17 cellular contexts compared by ENCODE assay signal in genomic region chr16:58467915-58468314, GRCh38. TPM values are rescaled to one million over a fixed set of nuclear protein-coding genes. Genes with fewer than 3 reads are reported as not detected.
DNase-seq lines count a peak whose midpoint lies in the region; ATAC-seq and TF ChIP-seq lines count a peak whose summit lies in the region.
"Had no signal": no experiment of that assay in that cellular context is flagged by ENCODE, and none has a peak within 500 bp of the region (broad histone marks: within the 10 kb centered on the region; RNA-seq: fewer than 3 reads in every experiment).

No MANE protein-coding gene starts in this region.

- H3K4me3 ChIP-seq in heart left ventricle (peak overlapping the region in 6 of 12 donors; percentile 5 to 95 (median 45)), BE2C (ENCODE audit: low read depth, low read length) (no peak overlapping the region), IMR-90 (ENCODE audit: insufficient read depth, low read depth, low read length) (no peak overlapping the region)
- H3K4me3 ChIP-seq: BLaER1 treated with 17β-estradiol and CSF1 and Interleukin-3, amounts not matched to agents 10 nM and 100 nM; HAP-1 had no signal

- CTCF ChIA-PET in IMR-90 (lab: Yijun Ruan, JAX), result no interaction called here

- H3K9ac ChIP-seq in IMR-90 (ENCODE audit: low read depth, low read length), result no peak overlapping the region
- H3K9ac ChIP-seq: BLaER1 treated with 17β-estradiol and CSF1 and Interleukin-3, amounts not matched to agents 10 nM and 100 nM had no signal

- TF ChIP-seq CTCF in heart left ventricle (IDR thresholded peaks at IDR 0.05) (no peak), BE2C (IDR thresholded peaks at IDR 0.05; ENCODE audit: low read depth, low read length) (no peak), IMR-90 (conservative IDR thresholded peaks at IDR 0.05; ENCODE audit: low read depth, low read length) (no peak)

- POLR2A ChIA-PET in IMR-90 (lab: Charles Lee; ENCODE audit: unreplicated experiment), result no interaction called here

- H3K4me1 ChIP-seq in heart left ventricle (peaks cover 9 to 80% (median 42%) of the 10 kb centered on the region in 12 donors), BE2C (no peaks in the 10 kb centered on the region), IMR-90 (ENCODE audit: control insufficient read depth, insufficient read depth, low read length) (no peaks in the 10 kb centered on the region)
- H3K4me1 ChIP-seq: HAP-1 had no signal

- H4K91ac ChIP-seq in IMR-90 (ENCODE audit: insufficient read depth, low read depth, low read length), result no peak overlapping the region

- H3K27me3 ChIP-seq in heart left ventricle (peaks cover 0 to 48% (median 0%) of the 10 kb centered on the region in 9 donors), BE2C (peaks cover 27% of the 10 kb centered on the region), IMR-90 (ENCODE audit: control insufficient read depth, insufficient read depth, low read length) (peaks cover 71% of the 10 kb centered on the region)

- dilution Hi-C loops in IMR-90 (cut with HindIII; ENCODE audit: low sequenced_read_pairs, unreplicated experiment), result no loop called here

- TF ChIP-seq POLR2A in heart left ventricle (IDR thresholded peaks at IDR 0.05) (no peak), IMR-90 (IDR thresholded peaks at IDR 0.05; ENCODE audit: low read depth, low read length) (no peak)

- no peak overlapping the region for H3K18ac ChIP-seq in IMR-90 (ENCODE audit: low read depth, low read length)

- H4K5ac ChIP-seq in IMR-90 (ENCODE audit: low read depth, low read length), result no peak overlapping the region

- H2BK20ac ChIP-seq in IMR-90 (ENCODE audit: low read depth, low read length), result no peak overlapping the region

- in situ Hi-C loops in IMR-90 (cut with MboI; ENCODE audit: low sequenced_read_pairs), result no loop called here

- H3K14ac ChIP-seq in IMR-90 (replicated peaks; ENCODE audit: low read depth, low read length), result no peak overlapping the region

- H4K8ac ChIP-seq in IMR-90 (ENCODE audit: low read depth in 2 of 2, low read length in 2 of 2), result no peak overlapping the region

- H3K36me3 ChIP-seq in heart left ventricle (no peaks in the 10 kb centered on the region), BE2C (no peaks in the 10 kb centered on the region), IMR-90 (ENCODE audit: control insufficient read depth, insufficient read depth, low read length) (no peaks in the 10 kb centered on the region)
- H3K36me3 ChIP-seq: BLaER1 treated with 17β-estradiol and CSF1 and Interleukin-3, amounts not matched to agents 10 nM and 100 nM; HAP-1 had no signal

- intact Hi-C loops in heart left ventricle (cut with DNase I) (loop anchor here in 2 of 10 donors (2.0 to 5.0 kb wide), 2 partner anchors 15 to 131 kb away; no protein-coding TSS in a partner anchor), Right ventricle myocardium superior (cut with DNase I) (no loop called here), IMR-90 (cut with micrococcal nuclease) (no loop called here), posterior vena cava (cut with DNase I) (no loop called here)

- H3K27ac ChIP-seq in heart left ventricle, result peak overlapping the region in 7 of 12 donors; percentile 8 to 99 (median 94)
- no peak overlapping the region for H3K27ac ChIP-seq in IMR-90 (ENCODE audit: insufficient read depth, low read length)
- H3K27ac ChIP-seq: 22Rv1; BLaER1 treated with 17β-estradiol and CSF1 and Interleukin-3, amounts not matched to agents 10 nM and 100 nM had no signal

- no peak overlapping the region for H3K4me2 ChIP-seq in IMR-90 (ENCODE audit: low read depth, low read length)

- no peak overlapping the region for H2AFZ ChIP-seq in IMR-90 (replicated peaks; ENCODE audit: low read length, poor library complexity)

- H4K20me1 ChIP-seq in IMR-90 (ENCODE audit: insufficient read depth, low read length), result no peaks in the 10 kb centered on the region

- H2AK9ac ChIP-seq in IMR-90 (replicated peaks; ENCODE audit: low read depth, low read length, poor library complexity), result peak overlapping the region; percentile 37

- DNase-seq in heart left ventricle, result no peak
- DNase-seq in Right ventricle myocardium superior, result no peak
- DNase-seq in BE2C, result peak; percentile 34
- DNase-seq in IMR-90, result no peak
- peak; percentile 48 for DNase-seq in posterior vena cava (ENCODE audit: low spot score)
- DNase-seq: CD4-positive, alpha-beta T cell; CD8-positive, alpha-beta memory T cell; DMS 273 treated with DMSO at 0.1 percent for 48 hours; DMS79; GF-D8; GOT3 had no signal

- TF ChIP-seq RAD21 in IMR-90 (IDR thresholded peaks at IDR 0.05; ENCODE audit: low read length), result no peak

- H3K23ac ChIP-seq in IMR-90 (ENCODE audit: low read depth, low read length), result no peak overlapping the region

- H3K56ac ChIP-seq in IMR-90 (ENCODE audit: extremely low read depth, insufficient read depth, low read length), result no peak overlapping the region

- no peak overlapping the region for H2BK5ac ChIP-seq in IMR-90 (ENCODE audit: low read depth, low read length, poor library complexity, severe bottlenecking)

- H3K9me1 ChIP-seq in IMR-90 (ENCODE audit: insufficient read depth, low read length), result no peaks in the 10 kb centered on the region

- WGBS in heart left ventricle, 4 donors, result 60 to 88% (median 73%) methylated on average over 4 to 6 of the region's 6 CpGs
- WGBS in IMR-90 (ENCODE audit: extremely low coverage in 2 of 2, insufficient read length in 1 of 2), 2 experiments, result no CpG with 5 or more reads among the region's 6 CpGs

- ATAC-seq in heart left ventricle, result no peak
- no peak for ATAC-seq in Right ventricle myocardium superior (ENCODE audit: poor library complexity)
- no peak for ATAC-seq in IMR-90 (ENCODE audit: low read depth)
- ATAC-seq in GM18907 (IDR thresholded peaks at IDR 0.05; ENCODE audit: unreplicated experiment), result no peak
- ATAC-seq in GM21360 (IDR thresholded peaks at IDR 0.05; ENCODE audit: unreplicated experiment), result no peak

- H3K4ac ChIP-seq in IMR-90 (ENCODE audit: low read depth, low read length), result no peak overlapping the region

- H3K79me1 ChIP-seq in IMR-90 (ENCODE audit: low read depth in 1 of 2, low read length in 2 of 2), result no peaks in the 10 kb centered on the region

- no peak overlapping the region for H2BK120ac ChIP-seq in IMR-90 (ENCODE audit: low read depth, low read length)

- H2AK5ac ChIP-seq in IMR-90 (ENCODE audit: low read depth, low read length), result no peak overlapping the region

- no peak overlapping the region for H2BK15ac ChIP-seq in IMR-90 (ENCODE audit: low read depth, low read length)

- H3K9me3 ChIP-seq in heart left ventricle (no peaks in the 10 kb centered on the region), BE2C (no peaks in the 10 kb centered on the region), IMR-90 (ENCODE audit: control insufficient read depth, insufficient read depth, low read length) (no peaks in the 10 kb centered on the region)
- H3K9me3 ChIP-seq: BLaER1 treated with 17β-estradiol and CSF1 and Interleukin-3, amounts not matched to agents 10 nM and 100 nM; HAP-1 had no signal

- no TSS peak for BruUV-seq in IMR-90 (replicated peaks; lab: Mats Ljungman, UMichigan)

TF ChIP-seq in IMR-90, 13 proteins besides CTCF, POLR2A, EP300 and RAD21 (continues in another document):
- TF ChIP-seq RCOR1 (IDR thresholded peaks at IDR 0.05; ENCODE audit: insufficient replicate concordance, low read length) (no peak), MXI1 (IDR thresholded peaks at IDR 0.05; ENCODE audit: borderline replicate concordance, low read depth, low read length) (no peak), NFE2L2 (IDR thresholded peaks at IDR 0.05; ENCODE audit: low read depth, low read length) (no peak), MAZ (IDR thresholded peaks at IDR 0.05; ENCODE audit: borderline replicate concordance, low read depth, low read length) (no peak), CEBPB (IDR thresholded peaks at IDR 0.05; ENCODE audit: low read depth, low read length) (no peak), MAFK (IDR thresholded peaks at IDR 0.05; ENCODE audit: low read depth, low read length) (no peak), ELK1 (IDR thresholded peaks at IDR 0.05; ENCODE audit: borderline replicate concordance, low read depth, low read length) (no peak), SMC3 (IDR thresholded peaks at IDR 0.05; ENCODE audit: low read depth, low read length) (no peak), RFX5 (IDR thresholded peaks at IDR 0.05; ENCODE audit: low read depth, low read length) (no peak)

RNA-seq across cellular contexts. Expression of gene NDRG4, which starts 32.0 kb away (rescaled TPM):
- total RNA-seq in heart left ventricle, result 1,000 to 10,000 TPM in 3 of 9 donors, 100 to 1,000 TPM in 6; 294 to 1,429 (median 742) TPM
- polyA plus RNA-seq in heart left ventricle, result 100 to 1,000 TPM; 505 to 873 TPM
- total RNA-seq in Right ventricle myocardium superior, result 290 TPM
- polyA plus RNA-seq in BE2C (2012; ENCODE audit: insufficient read depth, insufficient read length, low read depth), result 108 TPM
- 9.7 and 10.9 TPM in 2 replicates for total RNA-seq in IMR-90 (2012; rRNA removed)
- 23.5 and 26.5 TPM in 2 replicates for polyA plus RNA-seq in IMR-90 (2012; rRNA removed)
- polyA plus RNA-seq in IMR-90 (2012; cell fraction: cytosol; rRNA removed), result 14.3 and 22.8 TPM in 2 replicates
- polyA plus RNA-seq in IMR-90 (2012; cell fraction: nucleus; rRNA removed; ENCODE audit: low replicate concordance), result 73.2 and 140 TPM in 2 replicates
- total RNA-seq in posterior vena cava, result 1 to 10 TPM; 5.8 to 8.6 TPM
- polyA plus RNA-seq: CD14-positive monocyte had no signal

RNA-seq across cellular contexts. Expression of gene SETD6, which starts 47.4 kb away (rescaled TPM):
- total RNA-seq in heart left ventricle, result 10 to 100 TPM; 10.1 to 18.0 (median 14.3) TPM
- polyA plus RNA-seq in heart left ventricle, result 10 to 100 TPM; 13.2 to 14.9 TPM
- total RNA-seq in Right ventricle myocardium superior, result 14.4 TPM
- 66.5 TPM for polyA plus RNA-seq in BE2C (2012; ENCODE audit: insufficient read depth, insufficient read length, low read depth)
- total RNA-seq in IMR-90 (2012; rRNA removed), result 3.2 and 3.3 TPM in 2 replicates
- 5.2 and 6.4 TPM in 2 replicates for polyA plus RNA-seq in IMR-90 (2012; rRNA removed)
- 5.8 and 11.1 TPM in 2 replicates for polyA plus RNA-seq in IMR-90 (2012; cell fraction: cytosol; rRNA removed)
- 29.2 and 50.2 TPM in 2 replicates for polyA plus RNA-seq in IMR-90 (2012; cell fraction: nucleus; rRNA removed; ENCODE audit: low replicate concordance)
- total RNA-seq in posterior vena cava, result 10 to 100 TPM in 1 of 2 donors, 1 to 10 TPM in 1; 9.9 to 13.5 TPM

Comparison
In these comparisons a context has a peak if more than half of its experiments do, and no peak if none do; other contexts are left out.
1. DNase-seq: peak in BE2C (single experiment) and posterior vena cava (single experiment); none in heart left ventricle (0 of 5), Right ventricle myocardium superior (single experiment) and IMR-90 (single experiment).
2. RNA of gene NDRG4, which starts 32.0 kb away (total RNA-seq): 294 to 1,429 TPM in heart left ventricle and 290 TPM in Right ventricle myocardium superior (single experiment); 9.7 to 10.9 TPM in IMR-90 and 5.8 to 8.6 TPM in posterior vena cava; every median in the first group is over 10 times any median in the second.